In genomic region chr5:122996102-122996501, GRCh38 we compare ENCODE assay signal across 30 cellular contexts. TPM values are rescaled to one million over a fixed set of nuclear protein-coding genes. Genes with fewer than 3 reads are reported as not detected.
"Had no signal": no experiment of that assay in that cellular context is flagged by ENCODE, and none has a peak within 500 bp of the region (broad histone marks: within the 10 kb centered on the region; RNA-seq: fewer than 3 reads in every experiment).

No MANE protein-coding gene starts in this region.

- H3K27ac Mint-ChIP-seq: activated CD8-positive, alpha-beta memory T cell treated with anti-CD3 and anti-CD28 coated beads, Interleukin-2, amount 10 ng/mL, durations not matched to agents 7 days and 5 days; activated CD8-positive, alpha-beta T cell treated with anti-CD3 and anti-CD28 coated beads, Interleukin-2, amount 10 ng/mL, durations not matched to agents 7 days and 5 days; activated naive CD4-positive, alpha-beta T cell treated with anti-CD3 and anti-CD28 coated beads for 36 hours; activated naive CD4-positive, alpha-beta T cell treated with anti-CD3 and anti-CD28 coated beads, Interleukin-2, amount 50 U/mL, for 24 hours; activated naive CD8-positive, alpha-beta T cell treated with anti-CD3 and anti-CD28 coated beads for 36 hours; activated naive CD8-positive, alpha-beta T cell treated with anti-CD3 and anti-CD28 coated beads, Interleukin-2, amount 50 U/mL, for 24 hours; activated T-helper 1 cell treated with anti-CD3 and anti-CD28 coated beads, Interleukin-12 subunit alpha, Interleukin-12 subunit beta, Interleukin-2, Interleukin-4 antibody, amounts not matched to agents 30 ng/mL and 10 ng/mL and 1 ng/mL, durations not matched to agents 14 hours and 24 hours and 36 hours; activated T-helper 2 cell treated with anti-CD3 and anti-CD28 coated beads, Interferon-gamma antibody, Interleukin-2, Interleukin-4, amounts not matched to agents 10 μg/mL and 5 μg/mL and 100 μg/mL, durations not matched to agents 14 hours and 24 hours and 36 hours had no signal

- H3K36me3 ChIP-seq: adrenal gland, colonic mucosa had no signal

- H3K27me3 Mint-ChIP-seq: activated CD8-positive, alpha-beta memory T cell treated with anti-CD3 and anti-CD28 coated beads, Interleukin-2, amount 10 ng/mL, durations not matched to agents 7 days and 5 days; activated naive CD4-positive, alpha-beta T cell treated with anti-CD3 and anti-CD28 coated beads, Interleukin-2, amount 50 U/mL, for 24 hours; activated naive CD8-positive, alpha-beta T cell treated with anti-CD3 and anti-CD28 coated beads, Interleukin-2, amount 50 U/mL, for 24 hours had no signal

- H3K4me1 Mint-ChIP-seq: activated CD8-positive, alpha-beta memory T cell treated with anti-CD3 and anti-CD28 coated beads, Interleukin-2, amount 10 ng/mL, durations not matched to agents 7 days and 5 days; activated naive CD8-positive, alpha-beta T cell treated with anti-CD3 and anti-CD28 coated beads, Interleukin-2, amount 50 U/mL, for 24 hours had no signal

- H3K4me3 ChIP-seq: adrenal gland, body of pancreas, colonic mucosa, esophagus squamous epithelium, gastroesophageal sphincter had no signal

- H3K36me3 Mint-ChIP-seq: activated CD8-positive, alpha-beta memory T cell treated with anti-CD3 and anti-CD28 coated beads, Interleukin-2, amount 10 ng/mL, durations not matched to agents 7 days and 5 days; activated naive CD4-positive, alpha-beta T cell treated with anti-CD3 and anti-CD28 coated beads, Interleukin-2, amount 50 U/mL, for 24 hours; activated naive CD8-positive, alpha-beta T cell treated with anti-CD3 and anti-CD28 coated beads for 36 hours had no signal

- H3K27ac ChIP-seq: adrenal gland, body of pancreas, colonic mucosa, epithelial cell of prostate, esophagus squamous epithelium, gastroesophageal sphincter had no signal

- ATAC-seq: activated CD8-positive, alpha-beta memory T cell treated with anti-CD3 and anti-CD28 coated beads, Interleukin-2, amount 10 ng/mL, durations not matched to agents 7 days and 5 days; activated CD8-positive, alpha-beta T cell treated with anti-CD3 and anti-CD28 coated beads, Interleukin-2, amount 10 ng/mL, durations not matched to agents 7 days and 5 days; activated naive CD8-positive, alpha-beta T cell treated with anti-CD3 and anti-CD28 coated beads, Interleukin-2, amount 50 U/mL, for 24 hours; body of pancreas; gastroesophageal sphincter had no signal

- H3K27me3 ChIP-seq: adrenal gland, body of pancreas, colonic mucosa, esophagus squamous epithelium, gastroesophageal sphincter had no signal

- H3K9me3 Mint-ChIP-seq: activated naive CD4-positive, alpha-beta T cell treated with anti-CD3 and anti-CD28 coated beads for 36 hours; activated naive CD4-positive, alpha-beta T cell treated with anti-CD3 and anti-CD28 coated beads, Interleukin-2, amount 50 U/mL, for 24 hours; activated naive CD8-positive, alpha-beta T cell treated with anti-CD3 and anti-CD28 coated beads for 36 hours; activated naive CD8-positive, alpha-beta T cell treated with anti-CD3 and anti-CD28 coated beads, Interleukin-2, amount 50 U/mL, for 24 hours; activated T-helper 1 cell treated with anti-CD3 and anti-CD28 coated beads, Interleukin-12 subunit alpha, Interleukin-12 subunit beta, Interleukin-2, Interleukin-4 antibody, amounts not matched to agents 30 ng/mL and 10 ng/mL and 1 ng/mL, durations not matched to agents 14 hours and 24 hours and 36 hours; activated T-helper 2 cell treated with anti-CD3 and anti-CD28 coated beads, Interferon-gamma antibody, Interleukin-2, Interleukin-4, amounts not matched to agents 10 μg/mL and 5 μg/mL and 100 μg/mL, durations not matched to agents 14 hours and 24 hours and 36 hours had no signal

- H3K4me3 Mint-ChIP-seq: activated CD8-positive, alpha-beta memory T cell treated with anti-CD3 and anti-CD28 coated beads, Interleukin-2, amount 10 ng/mL, durations not matched to agents 7 days and 5 days; activated CD8-positive, alpha-beta T cell treated with anti-CD3 and anti-CD28 coated beads, Interleukin-2, amount 10 ng/mL, durations not matched to agents 7 days and 5 days; activated naive CD4-positive, alpha-beta T cell treated with anti-CD3 and anti-CD28 coated beads for 36 hours; activated naive CD4-positive, alpha-beta T cell treated with anti-CD3 and anti-CD28 coated beads, Interleukin-2, amount 50 U/mL, for 24 hours; activated naive CD8-positive, alpha-beta T cell treated with anti-CD3 and anti-CD28 coated beads for 36 hours; activated naive CD8-positive, alpha-beta T cell treated with anti-CD3 and anti-CD28 coated beads, Interleukin-2, amount 50 U/mL, for 24 hours; activated T-helper 1 cell treated with anti-CD3 and anti-CD28 coated beads, Interleukin-12 subunit alpha, Interleukin-12 subunit beta, Interleukin-2, Interleukin-4 antibody, amounts not matched to agents 30 ng/mL and 10 ng/mL and 1 ng/mL, durations not matched to agents 14 hours and 24 hours and 36 hours had no signal

- H3K4me1 ChIP-seq: adrenal gland, body of pancreas, colonic mucosa, esophagus squamous epithelium, gastroesophageal sphincter had no signal

- DNase-seq: activated CD4-positive, alpha-beta T cell treated with anti-CD3 and anti-CD28 coated beads for 4 hours; activated CD4-positive, alpha-beta T cell treated with anti-CD3 and anti-CD28 coated beads, Interleukin-2, amount 50 U/mL, for 1 hour; activated CD4-positive, alpha-beta T cell treated with anti-CD3 and anti-CD28 coated beads, Interleukin-2, amount 50 U/mL, for 48 hours; activated CD4-positive, CD25-positive, alpha-beta regulatory T cell; activated CD4-positive, CD25-positive, alpha-beta regulatory T cell treated with anti-CD3 and anti-CD28 coated beads, Interleukin-2, amount 50 U/mL, for 72 hours; activated CD8-positive, alpha-beta memory T cell treated with anti-CD3 and anti-CD28 coated beads, Interleukin-2, amount 10 ng/mL, durations not matched to agents 7 days and 5 days; activated CD8-positive, alpha-beta memory T cell treated with anti-CD3 and anti-CD28 coated beads, Interleukin-2, amount 50 U/mL, for 4 hours; activated CD8-positive, alpha-beta T cell treated with anti-CD3 and anti-CD28 coated beads, Interleukin-2, amount 10 ng/mL, durations not matched to agents 7 days and 5 days; activated effector memory CD4-positive, alpha-beta T cell treated with anti-CD3 and anti-CD28 coated beads, Interleukin-2, amount 50 U/mL, for 16 hours; activated naive CD4-positive, alpha-beta T cell treated with anti-CD3 and anti-CD28 coated beads for 36 hours; activated naive CD8-positive, alpha-beta T cell treated with anti-CD3 and anti-CD28 coated beads for 36 hours; activated naive CD8-positive, alpha-beta T cell treated with anti-CD3 and anti-CD28 coated beads, Interleukin-2, amount 50 U/mL, for 24 hours; activated T-cell treated with anti-CD3 and anti-CD28 coated beads, Interleukin-2, amount 50 U/mL, for 1 hour; activated T-cell treated with anti-CD3 and anti-CD28 coated beads, Interleukin-2, amount 50 U/mL, for 48 hours; adrenal gland; aorta; body of pancreas; cerebellar nuclear complex; colonic mucosa; effector CD8-positive, alpha-beta T cell; esophagus squamous epithelium; foreskin melanocyte; T-helper 2 cell had no signal

- H3K9me3 ChIP-seq: adrenal gland, body of pancreas, colonic mucosa, esophagus squamous epithelium, gastroesophageal sphincter had no signal

RNA-seq across cellular contexts. Expression of gene PPIC, which starts 40.4 kb away (rescaled TPM):
- total RNA-seq: activated CD8-positive, alpha-beta memory T cell treated with anti-CD3 and anti-CD28 coated beads for 36 hours; activated CD8-positive, alpha-beta memory T cell treated with anti-CD3 and anti-CD28 coated beads, Interleukin-2, amount 10 ng/mL, durations not matched to agents 7 days and 5 days; activated CD8-positive, alpha-beta T cell treated with anti-CD3 and anti-CD28 coated beads, Interleukin-2, amount 10 ng/mL, durations not matched to agents 7 days and 5 days; activated naive CD4-positive, alpha-beta T cell treated with anti-CD3 and anti-CD28 coated beads for 36 hours; activated naive CD8-positive, alpha-beta T cell treated with anti-CD3 and anti-CD28 coated beads for 36 hours; activated T-helper 1 cell treated with anti-CD3 and anti-CD28 coated beads, Interleukin-12 subunit alpha, Interleukin-12 subunit beta, Interleukin-2, Interleukin-4 antibody, amounts not matched to agents 30 ng/mL and 10 ng/mL and 1 ng/mL, durations not matched to agents 14 hours and 24 hours and 36 hours; activated T-helper 2 cell treated with anti-CD3 and anti-CD28 coated beads, Interferon-gamma antibody, Interleukin-2, Interleukin-4, amounts not matched to agents 10 μg/mL and 5 μg/mL and 100 μg/mL, durations not matched to agents 14 hours and 24 hours and 36 hours; T-helper 1 cell treated with Interleukin-12 subunit alpha and Interleukin-12 subunit beta and Interleukin-4 antibody, amounts not matched to agents 30 ng/mL and 1 ng/mL, for 36 hours had no signal
